Comparison of ENCODE assay signal across 7 cellular contexts in the genomic region with DNA sequence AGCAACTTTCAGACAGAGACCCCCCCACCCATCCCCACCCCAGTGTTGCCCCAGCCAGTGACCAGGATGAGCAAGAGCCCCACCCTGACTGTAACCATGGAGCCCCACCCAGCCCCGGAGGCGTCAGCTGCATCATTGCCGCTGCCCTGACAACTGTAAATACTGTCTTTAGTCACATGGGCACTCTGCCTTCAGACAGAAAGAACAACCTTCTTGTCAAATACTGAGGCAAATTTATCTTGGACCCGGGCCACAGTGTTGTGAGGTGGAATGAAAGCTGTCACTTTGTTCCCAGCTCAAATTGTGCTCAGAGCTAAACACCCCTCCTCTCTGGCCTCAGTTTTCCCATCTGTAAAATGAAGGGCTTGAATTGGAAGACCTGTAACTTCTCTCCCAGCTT. TPM values are rescaled to one million over a fixed set of nuclear protein-coding genes. Genes with fewer than 3 reads are reported as not detected.
DNase-seq lines count a peak whose midpoint lies in the region; ATAC-seq and TF ChIP-seq lines count a peak whose summit lies in the region.

No MANE protein-coding gene starts in this region.

- DNase-seq in GOT3 (lab: John Stamatoyannopoulos, UW) (peak; percentile 31), NCI-H226 (peak; percentile 66), cardiac fibroblast (ENCODE audit: low read depth in 2 of 2) (peak; percentile 63 to 78), trophoblast cell (peak; percentile 63 to 68), NAMALWA (ENCODE audit: low spot score) (no peak), GM20000 (ENCODE audit: low spot score) (no peak)

- H3K36me3 ChIP-seq in trophoblast cell (ENCODE audit: control insufficient read depth in 1 of 2, insufficient read depth in 2 of 2, low read length in 2 of 2), result no peaks in the 10 kb centered on the region

- TF ChIP-seq CTCF in cardiac fibroblast (IDR thresholded peaks at IDR 0.05; ENCODE audit: low read depth, low read length), result no peak
- TF ChIP-seq CTCF in GM20000 (IDR thresholded peaks at IDR 0.05; ENCODE audit: extremely low read depth, missing control alignments), result no peak

- H2AK5ac ChIP-seq in trophoblast cell (ENCODE audit: low read length), result no peak overlapping the region

- no peak for ATAC-seq in GM19351 (IDR thresholded peaks at IDR 0.05; ENCODE audit: unreplicated experiment)

- H3K9ac ChIP-seq in trophoblast cell (ENCODE audit: low read length), result no peak overlapping the region

- no peaks in the 10 kb centered on the region for H3K27me3 ChIP-seq in trophoblast cell (ENCODE audit: insufficient read depth, low read length)

- H2BK120ac ChIP-seq in trophoblast cell (ENCODE audit: insufficient read depth, low read length, poor library complexity), result no peak overlapping the region

- H3K4me3 ChIP-seq in cardiac fibroblast (replicated peaks in 1 of 2; ENCODE audit: low read depth in 2 of 2, low read length in 2 of 2) (no peak overlapping the region), trophoblast cell (ENCODE audit: low read depth, low read length) (no peak overlapping the region)

- H2AFZ ChIP-seq in trophoblast cell (ENCODE audit: insufficient read depth, low read length, poor library complexity), result no peak overlapping the region

- no peak overlapping the region for H4K12ac ChIP-seq in trophoblast cell (ENCODE audit: low read depth, low read length)

- H3K79me1 ChIP-seq in trophoblast cell (ENCODE audit: low read length), result no peaks in the 10 kb centered on the region

- no peak overlapping the region for H3K18ac ChIP-seq in trophoblast cell (ENCODE audit: low read length)

- no CpG with 5 or more reads among the region's 4 CpGs for WGBS in trophoblast cell (ENCODE audit: extremely low coverage, insufficient coverage, insufficient read length)

- H2BK12ac ChIP-seq in trophoblast cell (ENCODE audit: low read length), result no peak overlapping the region

- H3K23ac ChIP-seq in trophoblast cell (ENCODE audit: low read length), result no peak overlapping the region

- no peak overlapping the region for H2BK5ac ChIP-seq in trophoblast cell (ENCODE audit: low read depth, low read length, poor library complexity)

- no peak overlapping the region for H3K4me2 ChIP-seq in trophoblast cell (ENCODE audit: low read length)

- H3K27ac ChIP-seq in trophoblast cell (ENCODE audit: low read depth, low read length), result no peak overlapping the region

- no peaks in the 10 kb centered on the region for H3K79me2 ChIP-seq in trophoblast cell (ENCODE audit: control insufficient read depth, insufficient read depth, low read length, poor library complexity)

- no peak overlapping the region for H3K14ac ChIP-seq in trophoblast cell (ENCODE audit: low read length)

- H3K4ac ChIP-seq in trophoblast cell (ENCODE audit: low read depth, low read length), result no peak overlapping the region

- peaks cover 0 to 5% of the 10 kb centered on the region in 2 experiments for H3K4me1 ChIP-seq in trophoblast cell (ENCODE audit: control insufficient read depth in 1 of 2, insufficient read depth in 2 of 2, low read length in 2 of 2)

- no peak overlapping the region for H4K91ac ChIP-seq in trophoblast cell (ENCODE audit: low read depth, low read length)

- H4K8ac ChIP-seq in trophoblast cell (ENCODE audit: low read depth, low read length), result no peak overlapping the region

- H3K9me3 ChIP-seq in trophoblast cell (ENCODE audit: insufficient read depth, low read depth, low read length), result no peaks in the 10 kb centered on the region

RNA-seq across cellular contexts. Expression of a gene that starts 23.8 kb away (rescaled TPM):
- 2.7 and 2.9 TPM in 2 replicates for polyA plus RNA-seq in trophoblast cell (2013)

RNA-seq across cellular contexts. Expression of a gene that starts 24.0 kb away (rescaled TPM):
- 79.3 and 82.1 TPM in 2 replicates for polyA plus RNA-seq in trophoblast cell (2013)

RNA-seq across cellular contexts. Expression of a gene that starts 40.5 kb away (rescaled TPM):
- 11.5 and 12.7 TPM in 2 replicates for polyA plus RNA-seq in trophoblast cell (2013)

RNA-seq across cellular contexts. Expression of a gene that starts 51.1 kb away (rescaled TPM):
- polyA plus RNA-seq in trophoblast cell (2013), result 89.6 and 91.5 TPM in 2 replicates

Comparison
In these comparisons a context has a peak if more than half of its experiments do, and no peak if none do; other contexts are left out.
1. DNase-seq: peak in GOT3 (single experiment), NCI-H226 (single experiment), cardiac fibroblast (2 of 2) and trophoblast cell (2 of 2); none in NAMALWA (single experiment) and GM20000 (single experiment).